In the genomic region with DNA sequence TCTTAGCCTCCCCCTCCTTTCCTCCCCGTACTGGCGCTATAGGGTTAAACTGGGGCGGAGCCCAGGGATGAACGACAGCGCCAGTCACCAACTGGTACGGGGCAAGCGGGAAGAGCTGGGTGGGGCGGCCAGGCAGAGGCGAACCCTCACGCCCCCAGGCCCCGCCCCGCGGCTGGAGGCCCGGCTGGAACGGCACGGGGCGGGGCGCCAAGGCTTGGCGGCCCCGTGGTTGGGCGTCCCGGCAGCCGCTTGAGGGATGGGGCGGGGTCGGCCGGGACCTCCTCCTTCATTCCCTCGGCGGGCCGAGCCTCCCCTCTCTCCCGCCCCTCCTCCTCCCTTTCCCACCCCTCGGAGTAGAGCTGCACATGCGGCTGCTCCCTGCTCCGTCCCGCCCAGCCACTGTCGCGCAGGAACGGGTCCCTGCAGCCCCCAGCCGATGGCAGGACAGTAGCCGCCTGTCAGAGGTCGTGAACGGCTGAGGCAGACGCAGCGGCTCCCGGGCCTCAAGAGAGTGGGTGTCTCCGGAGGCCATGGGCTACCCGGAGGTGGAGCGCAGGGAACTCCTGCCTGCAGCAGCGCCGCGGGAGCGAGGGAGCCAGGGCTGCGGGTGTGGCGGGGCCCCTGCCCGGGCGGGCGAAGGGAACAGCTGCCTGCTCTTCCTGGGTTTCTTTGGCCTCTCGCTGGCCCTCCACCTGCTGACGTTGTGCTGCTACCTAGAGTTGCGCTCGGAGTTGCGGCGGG, we compare ENCODE assay signal across 9 cellular contexts. TPM values are rescaled to one million over a fixed set of nuclear protein-coding genes. Genes with fewer than 3 reads are reported as not detected.
A peak's percentile ranks its signal among the peaks of the same experiment; 100 is the strongest.
DNase-seq lines count a peak whose midpoint lies in the region; ATAC-seq and TF ChIP-seq lines count a peak whose summit lies in the region.
"Had no signal": no experiment of that assay in that cellular context is flagged by ENCODE, and none has a peak within 500 bp of the region (broad histone marks: within the 10 kb centered on the region; RNA-seq: fewer than 3 reads in every experiment).

EDA (plus strand) TSS at position 335 of the 741 bp plus-strand sequence.

- H3K27ac ChIP-seq in neural progenitor cell = no peak within 1 kb of the TSS

- no peak within 1 kb of the TSS for H3K9ac ChIP-seq in neural progenitor cell

- peaks cover 21% of the 10 kb centered on the region for H3K27me3 ChIP-seq in neural progenitor cell

- H3K4me1 Mint-ChIP-seq in activated naive CD4-positive, alpha-beta T cell treated with anti-CD3 and anti-CD28 coated beads, Interleukin-2, amount 50 U/mL, for 24 hours = peaks cover 30% of the 10 kb centered on the region
- H3K4me1 Mint-ChIP-seq in neural progenitor cell = peaks cover 14% of the 10 kb centered on the region
- H3K4me1 Mint-ChIP-seq in stimulated activated naive CD8-positive, alpha-beta T cell treated with anti-CD3 and anti-CD28 coated beads, Interleukin-15, amount 100 ng/mL, for 72 hours = peaks cover 5% of the 10 kb centered on the region

- in situ Hi-C loops in SK-MEL-5 (cut with HindIII; ENCODE audit: low pct_unique_long_range_greater_than_20kb, low sequenced_read_pairs) = no loop called here

- ATAC-seq in stimulated activated naive CD8-positive, alpha-beta T cell treated with anti-CD3 and anti-CD28 coated beads, Interleukin-15, amount 100 ng/mL, for 72 hours = peak; percentile 95

- H3K4me3 Mint-ChIP-seq in activated naive CD4-positive, alpha-beta T cell treated with anti-CD3 and anti-CD28 coated beads, Interleukin-2, amount 50 U/mL, for 24 hours = peak within 1 kb of the TSS; percentile 89
- H3K4me3 Mint-ChIP-seq in neural progenitor cell = peak within 1 kb of the TSS; percentile 84
- peak within 1 kb of the TSS; percentile 81 to 86 for H3K4me3 Mint-ChIP-seq in stimulated activated naive CD8-positive, alpha-beta T cell treated with anti-CD3 and anti-CD28 coated beads, Interleukin-15, amount 100 ng/mL, for 72 hours

- no peaks in the 10 kb centered on the region for H3K27me3 Mint-ChIP-seq in activated naive CD4-positive, alpha-beta T cell treated with anti-CD3 and anti-CD28 coated beads, Interleukin-2, amount 50 U/mL, for 24 hours
- peaks cover 6% of the 10 kb centered on the region for H3K27me3 Mint-ChIP-seq in neural progenitor cell (ENCODE audit: insufficient read depth, low read depth)
- H3K27me3 Mint-ChIP-seq in stimulated activated naive CD8-positive, alpha-beta T cell treated with anti-CD3 and anti-CD28 coated beads, Interleukin-15, amount 100 ng/mL, for 72 hours = peaks cover 30% of the 10 kb centered on the region

- H2AFZ ChIP-seq in neural progenitor cell (replicated peaks) = no peak within 1 kb of the TSS

- H3K4me2 ChIP-seq in neural progenitor cell = peak within 1 kb of the TSS; percentile 82

- no peaks in the 10 kb centered on the region for H3K79me2 ChIP-seq in neural progenitor cell (ENCODE audit: low read depth)

- H3K36me3 Mint-ChIP-seq in activated naive CD4-positive, alpha-beta T cell treated with anti-CD3 and anti-CD28 coated beads, Interleukin-2, amount 50 U/mL, for 24 hours = no peaks in the 10 kb centered on the region
- no peaks in the 10 kb centered on the region for H3K36me3 Mint-ChIP-seq in neural progenitor cell

- no peak for TF ChIP-seq CTCF in neural progenitor cell (IDR thresholded peaks at IDR 0.05)

- peaks cover 4% of the 10 kb centered on the region for H3K9me3 ChIP-seq in neural progenitor cell (ENCODE audit: low read depth)

- DNase-seq in NCI-H1436 (lab: John Stamatoyannopoulos, UW) = peak; percentile 72
- no peak for DNase-seq in NCI-H1436 treated with DMSO at 0.1 percent for 48 hours (lab: John Stamatoyannopoulos, UW)
- peak; percentile 74 for DNase-seq in HK-2 (ENCODE audit: unreplicated experiment)
- DNase-seq in SK-MEL-5 (ENCODE audit: low read depth, low spot score) = peak; percentile 85
- peak; percentile 89 for DNase-seq in globus pallidus (ENCODE audit: low spot score)
- DNase-seq in neural progenitor cell (ENCODE audit: low spot score) = peak; percentile 97
- peak; percentile 53 to 66 for DNase-seq in stimulated activated naive CD8-positive, alpha-beta T cell treated with anti-CD3 and anti-CD28 coated beads, Interleukin-15, amount 100 ng/mL, for 72 hours
- DNase-seq: DND-41 had no signal

- no peaks in the 10 kb centered on the region for H4K20me1 ChIP-seq in neural progenitor cell (ENCODE audit: low read depth)

- peak within 1 kb of the TSS; percentile 70 for H3K27ac Mint-ChIP-seq in activated naive CD4-positive, alpha-beta T cell treated with anti-CD3 and anti-CD28 coated beads, Interleukin-2, amount 50 U/mL, for 24 hours
- no peak within 1 kb of the TSS for H3K27ac Mint-ChIP-seq in neural progenitor cell
- peak within 1 kb of the TSS in 1 of 2 donors; percentile 42 for H3K27ac Mint-ChIP-seq in stimulated activated naive CD8-positive, alpha-beta T cell treated with anti-CD3 and anti-CD28 coated beads, Interleukin-15, amount 100 ng/mL, for 72 hours

- H3F3A ChIP-seq in neural progenitor cell (ENCODE audit: low read depth) = no peaks in the 10 kb centered on the region

- H3K4me1 ChIP-seq in neural progenitor cell = peaks cover 9% of the 10 kb centered on the region

- H3K36me3 ChIP-seq in neural progenitor cell = no peaks in the 10 kb centered on the region

- H3K4me3 ChIP-seq in neural progenitor cell = peak within 1 kb of the TSS; percentile 55

- H3K9me3 Mint-ChIP-seq in activated naive CD4-positive, alpha-beta T cell treated with anti-CD3 and anti-CD28 coated beads, Interleukin-2, amount 50 U/mL, for 24 hours = no peaks in the 10 kb centered on the region
- no peaks in the 10 kb centered on the region for H3K9me3 Mint-ChIP-seq in neural progenitor cell
- no peaks in the 10 kb centered on the region for H3K9me3 Mint-ChIP-seq in stimulated activated naive CD8-positive, alpha-beta T cell treated with anti-CD3 and anti-CD28 coated beads, Interleukin-15, amount 100 ng/mL, for 72 hours

RNA-seq across cellular contexts. Expression of gene EDA, which starts in this region (rescaled TPM):
- 0.98 and 1.1 TPM in 2 replicates for total RNA-seq in SK-MEL-5 (2014; rRNA removed; shearing (Covaris generic))
- 2.1 and 2.5 TPM in 2 replicates for polyA plus RNA-seq in SK-MEL-5 (2015; cell fraction: cytosol; rRNA removed)
- polyA plus RNA-seq in SK-MEL-5 (2015; cell fraction: nucleus; rRNA removed) = 0.45 and 2.0 TPM in 2 replicates
- 6.8 and 7.4 TPM in 2 replicates for total RNA-seq in neural progenitor cell (ENCODE audit: low replicate concordance)
